ENCODE assay signal across 14 cellular contexts in the genomic region with DNA sequence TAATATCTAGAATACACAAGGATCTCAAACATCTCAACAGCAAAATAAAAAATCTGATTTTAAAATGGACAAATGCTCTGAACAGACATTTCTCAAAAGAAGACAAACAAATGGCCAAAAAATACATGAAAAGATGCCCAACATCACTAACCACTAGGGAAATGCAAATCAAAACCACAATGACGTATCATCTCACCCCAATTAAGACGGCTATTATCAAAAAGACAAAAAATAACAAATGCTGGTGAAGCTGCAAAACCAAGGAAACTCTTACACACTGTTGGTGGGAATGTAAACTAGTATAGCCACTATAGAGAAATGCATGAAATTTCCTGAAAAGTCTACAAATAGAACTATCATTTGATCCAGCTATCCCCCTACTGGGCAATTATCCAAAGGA.
"Had no signal": no experiment of that assay in that cellular context is flagged by ENCODE, and none has a peak within 500 bp of the region (broad histone marks: within the 10 kb centered on the region; RNA-seq: fewer than 3 reads in every experiment).

No MANE protein-coding gene starts in this region.

- H3K4me1 ChIP-seq: upper lobe of right lung had no signal

- H3K36me3 ChIP-seq: upper lobe of right lung had no signal

- H3K27me3 Mint-ChIP-seq: progenitor cell of endocrine pancreas had no signal

- H3K4me3 ChIP-seq: smooth muscle cell, upper lobe of right lung had no signal

- FAIRE-seq: kidney had no signal

- H3K4me2 ChIP-seq: smooth muscle cell had no signal

- DNase-seq: activated CD4-positive, alpha-beta T cell treated with anti-CD3 and anti-CD28 coated beads, Interleukin-2, amount 50 U/mL, for 4 hours; activated effector memory CD4-positive, alpha-beta T cell treated with anti-CD3 and anti-CD28 coated beads, Interleukin-2, amount 50 U/mL, for 16 hours; activated T-cell treated with anti-CD3 and anti-CD28 coated beads, Interleukin-2, amount 50 U/mL, for 1 hour; cortex of kidney; effector CD8-positive, alpha-beta T cell; kidney; left ventricle myocardium superior; right cardiac atrium; stimulated activated CD4-positive, alpha-beta T cell treated with anti-CD3 and anti-CD28 coated beads, Interleukin-1b, Interleukin-23, amount 100 ng/mL, for 48 hours; stimulated activated naive CD4-positive, alpha-beta T cell; upper lobe of right lung had no signal

- H3K9me3 ChIP-seq: upper lobe of right lung had no signal

- H3K27ac Mint-ChIP-seq: activated naive CD4-positive, alpha-beta T cell treated with anti-CD3 and anti-CD28 coated beads, Interleukin-2, amount 50 U/mL, for 72 hours had no signal

- H3K27me3 ChIP-seq: upper lobe of right lung had no signal

- H3K27ac ChIP-seq: upper lobe of right lung had no signal
